ENCODE assay signal across 33 cellular contexts in the genomic region with DNA sequence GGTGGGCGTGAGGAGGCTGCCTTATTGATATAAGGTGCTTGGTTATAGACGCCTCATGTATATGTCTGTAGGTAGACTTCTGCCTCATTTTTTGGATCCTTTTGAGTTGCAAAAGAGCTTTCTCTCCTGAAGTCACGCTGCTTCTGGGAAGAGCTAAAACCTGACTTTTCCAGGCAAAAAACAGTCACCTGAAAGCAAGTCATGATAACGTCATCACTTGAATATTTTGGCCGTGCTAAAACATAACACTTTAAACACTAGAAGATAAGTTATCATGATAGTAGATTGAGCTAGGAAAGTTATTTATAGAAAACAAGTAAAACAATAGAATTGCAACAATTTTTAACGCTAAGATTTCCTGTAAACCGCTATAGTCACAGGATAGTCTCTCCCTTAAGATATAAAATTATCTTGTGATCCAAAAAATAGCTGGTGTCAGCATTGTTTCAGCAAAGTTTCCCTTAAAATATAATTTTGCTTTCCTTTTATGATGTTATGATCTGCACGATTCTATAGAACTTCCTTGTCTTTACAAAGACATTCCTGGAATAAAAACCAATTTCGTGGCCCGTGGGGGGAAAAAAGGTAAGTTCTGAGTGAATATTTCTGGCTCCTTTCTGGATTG.
"Had no signal": no experiment of that assay in that cellular context is flagged by ENCODE, and none has a peak within 500 bp of the region (broad histone marks: within the 10 kb centered on the region; RNA-seq: fewer than 3 reads in every experiment).

No MANE protein-coding gene starts in this region.

- H3K27ac ChIP-seq: adrenal gland, PC-9, RWPE1, VCaP had no signal

- H3K36me3 Mint-ChIP-seq: activated naive CD4-positive, alpha-beta T cell treated with anti-CD3 and anti-CD28 coated beads, Interleukin-2, amount 50 U/mL, for 72 hours had no signal

- H3K27me3 ChIP-seq: adrenal gland had no signal

- H2AFZ ChIP-seq: PC-9 had no signal

- H3K9me3 ChIP-seq: adrenal gland had no signal

- ATAC-seq: activated CD8-positive, alpha-beta T cell treated with anti-CD3 and anti-CD28 coated beads for 36 hours; activated naive CD4-positive, alpha-beta T cell treated with anti-CD3 and anti-CD28 coated beads, Interleukin-2, amount 50 U/mL, for 72 hours; Right ventricle myocardium inferior; SK-N-SH treated with all-trans-retinoic acid at 6 μM for 48 hours had no signal

- H3K27ac Mint-ChIP-seq: activated B cell treated with CpG ODN at 0.5 μM for 24 hours; activated CD8-positive, alpha-beta T cell treated with anti-CD3 and anti-CD28 coated beads for 36 hours; activated naive CD4-positive, alpha-beta T cell treated with anti-CD3 and anti-CD28 coated beads for 36 hours; activated naive CD4-positive, alpha-beta T cell treated with anti-CD3 and anti-CD28 coated beads, Interleukin-2, amount 50 U/mL, for 72 hours; brain had no signal

- H3K27me3 Mint-ChIP-seq: brain had no signal

- DNase-seq: activated B cell treated with CpG ODN at 0.5 μM for 24 hours; activated CD4-positive, alpha-beta T cell treated with anti-CD3 and anti-CD28 coated beads for 4 hours; activated CD4-positive, CD25-positive, alpha-beta regulatory T cell treated with anti-CD3 and anti-CD28 coated beads, Interleukin-2, amount 50 U/mL, for 72 hours; activated CD8-positive, alpha-beta T cell treated with anti-CD3 and anti-CD28 coated beads for 36 hours; activated gamma-delta T cell treated with Interleukin-2 at 50 U/mL for 16 hours; activated naive CD4-positive, alpha-beta T cell treated with anti-CD3 and anti-CD28 coated beads for 36 hours; activated T-cell treated with anti-CD3 and anti-CD28 coated beads, Interleukin-2, amount 50 U/mL, for 1 hour; adrenal gland; anterior cingulate cortex; caudate nucleus; cerebellar nuclear complex; KG1; MM.1S; MV-4-11; NCI-H1092; NCI-H1436 treated with DMSO at 0.1 percent for 48 hours; NCI-H1694 treated with DMSO at 0.1 percent for 48 hours; NCI-H2029; NCI-H345; NCI-H524 treated with DMSO at 0.1 percent for 48 hours; PC-9; SIG-M5; SW 1271; T-helper 1 cell; T-helper 2 cell; T-helper 9 cell had no signal

- H3K4me2 ChIP-seq: PC-9 had no signal

- FAIRE-seq: RCC 7860 had no signal

- H3K4me3 ChIP-seq: adrenal gland, PC-9 had no signal

- H3K4me1 Mint-ChIP-seq: activated B cell treated with CpG ODN at 0.5 μM for 24 hours had no signal

- H3K4me3 Mint-ChIP-seq: activated B cell treated with CpG ODN at 0.5 μM for 24 hours; activated CD8-positive, alpha-beta T cell treated with anti-CD3 and anti-CD28 coated beads for 36 hours; activated naive CD4-positive, alpha-beta T cell treated with anti-CD3 and anti-CD28 coated beads for 36 hours; brain had no signal

- H3K9me3 Mint-ChIP-seq: activated B cell treated with CpG ODN at 0.5 μM for 24 hours; activated naive CD4-positive, alpha-beta T cell treated with anti-CD3 and anti-CD28 coated beads for 36 hours had no signal

- H3K36me3 ChIP-seq: adrenal gland had no signal

- H3K4me1 ChIP-seq: adrenal gland had no signal
